ENCODE assay signal across 10 cellular contexts in the genomic region with DNA sequence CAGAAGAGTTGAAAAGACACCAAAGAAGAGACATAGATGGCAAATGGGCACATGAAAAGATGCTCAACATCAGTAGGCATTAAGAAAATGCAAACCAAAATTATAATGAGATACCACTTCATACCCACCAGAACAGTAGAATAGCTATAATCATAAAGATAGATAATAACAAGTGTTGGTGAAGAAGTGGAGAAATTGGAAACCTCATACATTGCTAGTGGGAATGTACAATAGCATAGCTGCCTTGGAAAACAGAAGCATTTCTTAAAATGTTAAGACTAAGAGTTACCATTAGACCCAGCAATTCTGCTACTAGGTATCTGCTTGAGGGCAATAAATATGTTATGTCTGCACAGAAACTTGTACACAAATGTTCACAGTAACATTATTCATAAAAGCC.
"Had no signal": no experiment of that assay in that cellular context is flagged by ENCODE, and none has a peak within 500 bp of the region (broad histone marks: within the 10 kb centered on the region; RNA-seq: fewer than 3 reads in every experiment).

No MANE protein-coding gene starts in this region.

- H3K27ac Mint-ChIP-seq: IgD-negative memory B cell had no signal

- H3K4me3 Mint-ChIP-seq: IgD-negative memory B cell had no signal

- H3K4me1 ChIP-seq: HAP-1 had no signal

- H3K9me3 ChIP-seq: HAP-1 had no signal

- H3K27me3 Mint-ChIP-seq: IgD-negative memory B cell had no signal

- H3K27ac ChIP-seq: GM23248, HL-60, KMS-11 had no signal

- H3K9me3 Mint-ChIP-seq: IgD-negative memory B cell had no signal

- H3K4me3 ChIP-seq: GM23248, HAP-1 had no signal

- DNase-seq: GM23248, GOT3, H7, KBM-7 had no signal

- ATAC-seq: HCT116, HepG2 had no signal
